ENCODE assay signal across 20 cellular contexts in the genomic region with DNA sequence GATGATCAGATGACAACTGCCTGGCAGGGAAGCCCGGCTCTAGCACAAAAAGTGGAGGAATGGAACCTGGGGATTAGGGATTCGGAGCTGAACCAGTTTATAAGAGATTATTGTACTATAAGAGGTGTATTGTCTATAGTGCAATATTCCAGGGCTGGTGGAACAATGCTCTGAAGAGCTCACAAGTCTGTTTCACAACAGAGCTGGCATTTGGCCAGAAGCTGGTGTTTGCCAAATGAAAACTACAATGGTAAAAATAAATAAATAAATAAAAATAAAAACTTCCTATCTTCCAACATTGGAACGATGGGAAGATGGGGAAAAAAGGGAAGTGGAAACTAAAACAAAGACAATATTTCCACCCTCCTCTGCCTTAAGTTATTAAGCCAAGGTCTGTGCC.
DNase-seq lines count a peak whose midpoint lies in the region; ATAC-seq and TF ChIP-seq lines count a peak whose summit lies in the region.
"Had no signal": no experiment of that assay in that cellular context is flagged by ENCODE, and none has a peak within 500 bp of the region (broad histone marks: within the 10 kb centered on the region; RNA-seq: fewer than 3 reads in every experiment).

No MANE protein-coding gene starts in this region.

- H3K9ac ChIP-seq in mammary epithelial cell (ENCODE audit: insufficient read depth, low read length) (no peak overlapping the region), iPS-20b (ENCODE audit: low read depth, low read length) (no peak overlapping the region)
- H3K9ac ChIP-seq: KMS-11 had no signal

- H3K36me3 Mint-ChIP-seq in MCF 10A (ENCODE audit: insufficient read depth, unreplicated experiment) = no peaks in the 10 kb centered on the region

- H3K4me1 ChIP-seq in mammary epithelial cell (ENCODE audit: insufficient read depth, low read length) (no peaks in the 10 kb centered on the region), HAP-1 (peaks cover 8% of the 10 kb centered on the region), iPS-20b (ENCODE audit: insufficient read depth, low read length) (peaks cover 5% of the 10 kb centered on the region; the same call in 1 of the 2 replicates)
- H3K4me1 ChIP-seq: SJCRH30 had no signal

- H3K9me3 ChIP-seq in mammary epithelial cell (replicated peaks; ENCODE audit: insufficient read depth, low read length) (peaks cover 17% of the 10 kb centered on the region), HAP-1 (no peaks in the 10 kb centered on the region), iPS-20b (ENCODE audit: insufficient read depth, low read depth, low read length) (peaks cover 9% of the 10 kb centered on the region)
- H3K9me3 ChIP-seq: SJCRH30 had no signal

- no peak overlapping the region for H2AFZ ChIP-seq in mammary epithelial cell (ENCODE audit: low read depth, low read length)

- no peaks in the 10 kb centered on the region for H3K79me2 ChIP-seq in mammary epithelial cell (ENCODE audit: insufficient read depth, low read length)

- no peak overlapping the region for H3K4me3 Mint-ChIP-seq in MCF 10A (ENCODE audit: unreplicated experiment)
- H3K4me3 Mint-ChIP-seq: CD4-positive, alpha-beta T cell had no signal

- H3K27ac ChIP-seq in mammary epithelial cell (ENCODE audit: insufficient read depth, low read depth, low read length) (no peak overlapping the region), iPS-20b (ENCODE audit: low read length) (no peak overlapping the region)
- H3K27ac ChIP-seq: KMS-11, SJCRH30 had no signal

- no peaks in the 10 kb centered on the region for H4K20me1 ChIP-seq in mammary epithelial cell (ENCODE audit: insufficient read depth, low read length)

- intact Hi-C loops in MCF 10A (cut with micrococcal nuclease) (no loop called here), mammary epithelial cell (cut with micrococcal nuclease) (no loop called here)

- TF ChIP-seq CTCF in MCF 10A (IDR thresholded peaks at IDR 0.05; ENCODE audit: unreplicated experiment) = no peak
- no peak for TF ChIP-seq CTCF in mammary epithelial cell (conservative IDR thresholded peaks at IDR 0.05 in 1 of 2, IDR thresholded peaks at IDR 0.05 in 1 of 2; ENCODE audit: extremely low read depth in 1 of 2, insufficient read depth in 1 of 2, low read depth in 1 of 2, low read length in 2 of 2)

- POLR2A ChIA-PET in MCF 10A (lab: Yijun Ruan, JAX) = no interaction called here

- no peak overlapping the region for H3K4me3 ChIP-seq in mammary epithelial cell (replicated peaks in 1 of 3; ENCODE audit: insufficient read depth in 1 of 3, low read depth in 2 of 3, low read length in 3 of 3)
- H3K4me3 ChIP-seq in HAP-1 = no peak overlapping the region
- H3K4me3 ChIP-seq in iPS-20b (ENCODE audit: low read length) = peak overlapping the region; percentile 26; the same call in 1 of the 2 replicates
- H3K4me3 ChIP-seq: SJCRH30 had no signal

- in situ Hi-C loops in mammary epithelial cell (cut with MboI; ENCODE audit: low sequenced_read_pairs in 2 of 2) = no loop called here
- in situ Hi-C loops in HAP-1 (cut with MboI; ENCODE audit: low sequenced_read_pairs) = no loop called here

- CTCF ChIA-PET in MCF 10A (lab: Yijun Ruan, JAX) = interaction anchor here (0.7 kb wide), 1 partner anchor 1523 kb away, joined by 3 read pairs; no protein-coding TSS in a partner anchor
- CTCF ChIA-PET in mammary epithelial cell (lab: Charles Lee; ENCODE audit: low non-redundant PET) = no interaction called here

- H3K36me3 ChIP-seq in mammary epithelial cell (ENCODE audit: insufficient read depth, low read length) = no peaks in the 10 kb centered on the region
- H3K36me3 ChIP-seq in HAP-1 (replicated peaks) = no peaks in the 10 kb centered on the region
- H3K36me3 ChIP-seq in iPS-20b (ENCODE audit: insufficient read depth, low read depth, low read length) = no peaks in the 10 kb centered on the region
- H3K36me3 ChIP-seq: SJCRH30 had no signal

- dilution Hi-C loops in mammary epithelial cell (cut with HindIII; ENCODE audit: low sequenced_read_pairs) = no loop called here

- no peak for ATAC-seq in HG03025 (IDR thresholded peaks at IDR 0.05; ENCODE audit: low FRiP score, unreplicated experiment)
- ATAC-seq: Panc1 had no signal

- DNase-seq in MCF 10A (ENCODE audit: unreplicated experiment) = peak; percentile 65
- DNase-seq in mammary epithelial cell = no peak
- DNase-seq in HAP-1 (ENCODE audit: low spot score in 2 of 2) = peak; percentile 29 to 47
- peak; percentile 36 for DNase-seq in NCI-H345 treated with DMSO at 0.1 percent for 48 hours (lab: John Stamatoyannopoulos, UW; ENCODE audit: unreplicated experiment)
- DNase-seq in central memory CD4-positive, alpha-beta T cell = no peak
- no peak for DNase-seq in EL
- DNase-seq: CD4-positive, alpha-beta T cell; GOT3; IMR-90; MV-4-11; NCI-H1417; NCI-H187; NCI-H2107; NCI-H2227 treated with DMSO at 0.1 percent for 48 hours; NCI-H524 treated with DMSO at 0.1 percent for 48 hours; SJCRH30 had no signal

- BruUV-seq in MCF 10A (replicated peaks; lab: Mats Ljungman, UMichigan) (no TSS peak), mammary epithelial cell (replicated peaks; lab: Mats Ljungman, UMichigan) (no TSS peak)

- 0% methylated on average over 3 of the region's 3 CpGs for WGBS in mammary epithelial cell (ENCODE audit: low coverage, missing lambda C conversion rate)

- peaks cover 10% of the 10 kb centered on the region for H3K9me3 Mint-ChIP-seq in MCF 10A (ENCODE audit: unreplicated experiment)
- H3K9me3 Mint-ChIP-seq: CD4-positive, alpha-beta T cell had no signal

- H3K27me3 Mint-ChIP-seq in MCF 10A (ENCODE audit: insufficient read depth, unreplicated experiment) = no peaks in the 10 kb centered on the region
- H3K27me3 Mint-ChIP-seq: CD4-positive, alpha-beta T cell had no signal

- H3K4me1 Mint-ChIP-seq in MCF 10A (ENCODE audit: insufficient read depth, unreplicated experiment) = peaks cover 6% of the 10 kb centered on the region

- H3K4me2 ChIP-seq in mammary epithelial cell (ENCODE audit: insufficient read depth, low read depth, low read length) = no peak overlapping the region
- H3K4me2 ChIP-seq: KMS-11 had no signal

- no peaks in the 10 kb centered on the region for H3K27me3 ChIP-seq in mammary epithelial cell (ENCODE audit: insufficient read depth, low read length)
- no peaks in the 10 kb centered on the region for H3K27me3 ChIP-seq in HAP-1 (ENCODE audit: low read depth)
- no peaks in the 10 kb centered on the region for H3K27me3 ChIP-seq in iPS-20b (ENCODE audit: insufficient read depth, low read length)
- H3K27me3 ChIP-seq: SJCRH30 had no signal

- no peak overlapping the region for H3K27ac Mint-ChIP-seq in MCF 10A (ENCODE audit: low read depth, unreplicated experiment)
- H3K27ac Mint-ChIP-seq: CD4-positive, alpha-beta T cell had no signal

Comparison
In these comparisons a context has a peak if more than half of its experiments do, and no peak if none do; other contexts are left out.
1. DNase-seq: peak in MCF 10A (single experiment), HAP-1 (2 of 2) and NCI-H345 treated with DMSO at 0.1 percent for 48 hours (single experiment); none in mammary epithelial cell (single experiment), central memory CD4-positive, alpha-beta T cell (single experiment) and EL (single experiment).